Comparison of ENCODE assay signal across 1 cellular context in the genomic region with DNA sequence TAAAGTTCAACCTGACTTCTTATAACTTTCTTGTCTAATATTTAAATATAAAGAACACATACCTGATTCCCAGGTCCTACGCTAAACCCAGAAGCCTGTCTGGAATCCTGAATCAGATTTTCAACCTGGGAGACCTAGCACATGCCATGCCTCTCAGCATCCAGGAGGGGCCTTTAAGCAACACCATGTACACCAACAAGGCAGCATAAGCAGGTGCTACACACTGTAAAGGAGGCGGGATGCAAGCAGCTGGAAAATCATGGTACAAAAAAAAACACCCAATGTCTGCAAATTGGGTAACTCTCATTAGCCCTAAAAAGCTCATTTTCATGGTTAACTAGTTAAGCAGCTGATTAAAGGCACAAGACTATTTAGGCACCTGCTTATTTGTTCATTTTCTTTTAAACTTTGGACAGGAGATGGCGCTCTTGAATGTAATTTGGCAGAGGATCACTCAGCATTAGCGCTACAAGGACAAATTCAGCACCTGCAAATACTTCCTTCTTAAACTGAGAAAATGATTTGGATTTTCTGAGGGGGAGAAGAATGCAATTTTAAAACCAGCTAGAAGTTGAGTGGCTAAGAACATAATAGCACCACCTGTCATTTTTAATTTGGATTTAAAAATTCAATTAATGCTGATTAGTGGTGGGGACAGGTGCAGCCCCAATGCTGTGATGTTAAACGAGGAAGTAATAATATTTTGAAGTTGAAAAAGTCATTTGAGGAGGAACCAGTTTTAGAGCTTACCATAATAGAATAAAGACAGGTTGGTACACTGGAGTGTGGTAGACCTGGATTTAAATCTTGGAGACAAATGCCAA.
TF ChIP-seq lines count a peak whose summit lies in the region.

No MANE protein-coding gene starts in this region.

TF ChIP-seq in liver, 16 proteins besides CTCF, POLR2A, EP300 and RAD21 (continued from another document):
- no peak for TF ChIP-seq MAX (IDR thresholded peaks at IDR 0.05)
